ENCODE assay signal across 1 cellular context in genomic region chr6:35452186-35453090, GRCh38.
TF ChIP-seq lines count a peak whose summit lies in the region.

Gene FANCE (plus strand): TSS chr6:35452338. CDS start chr6:35452546, 208 bp downstream.

TF ChIP-seq in H1, 55 proteins besides CTCF, POLR2A, EP300 and RAD21 (continued from another document):
- TF ChIP-seq MAX (IDR thresholded peaks at IDR 0.05) (peak; percentile 44; the same call in 1 of the 2 replicates), PHF8 (conservative IDR thresholded peaks at IDR 0.05; ENCODE audit: low read depth, low read length) (0 out of 2 replicates have a peak, but pooled peaks have one; percentile 39), POLR2AphosphoS5 (IDR thresholded peaks at IDR 0.05; ENCODE audit: low read depth, low read length) (no peak), RBBP5 (IDR thresholded peaks at IDR 0.05; ENCODE audit: borderline replicate concordance, low read depth, low read length) (peak; percentile 43; the same call in 1 of the 2 replicates)
